Comparison of ENCODE assay signal across 8 cellular contexts in genomic region chr10:8332730-8333111, GRCh38.
DNase-seq lines count a peak whose midpoint lies in the region; ATAC-seq and TF ChIP-seq lines count a peak whose summit lies in the region.

No MANE protein-coding gene starts in this region.

- H3K36me3 ChIP-seq in heart left ventricle (no peaks in the 10 kb centered on the region), lower lobe of right lung (no peaks in the 10 kb centered on the region)

- no peak for TF ChIP-seq POLR2A in heart left ventricle (IDR thresholded peaks at IDR 0.05)

- no peak for TF ChIP-seq CTCF in heart left ventricle (IDR thresholded peaks at IDR 0.05)
- no peak for TF ChIP-seq CTCF in lower lobe of right lung (IDR thresholded peaks at IDR 0.05)
- no peak for TF ChIP-seq CTCF in type B pancreatic cell (conservative IDR thresholded peaks at IDR 0.05)

- peak overlapping the region; percentile 69 for H3K4me3 Mint-ChIP-seq in activated naive CD8-positive, alpha-beta T cell treated with anti-CD3 and anti-CD28 coated beads, Interleukin-2, amount 50 U/mL, for 24 hours
- H3K4me3 Mint-ChIP-seq in type B pancreatic cell: peak overlapping the region; percentile 76

- DNase-seq in heart left ventricle: no peak
- no peak for DNase-seq in Right ventricle myocardium inferior (ENCODE audit: missing footprints)
- DNase-seq in activated naive CD8-positive, alpha-beta T cell treated with anti-CD3 and anti-CD28 coated beads, Interleukin-2, amount 50 U/mL, for 24 hours: no peak
- DNase-seq in lower lobe of right lung: no peak
- no peak for DNase-seq in type B pancreatic cell (ENCODE audit: extremely low spot score, unreplicated experiment)
- DNase-seq in globus pallidus (ENCODE audit: low spot score): no peak
- no peak for DNase-seq in nucleus accumbens (lab: John Stamatoyannopoulos, UW)
- DNase-seq in retina: no peak

- H3K4me1 ChIP-seq in heart left ventricle (peaks cover 0 to 9% (median 1%) of the 10 kb centered on the region in 12 donors), lower lobe of right lung (peaks cover 8% of the 10 kb centered on the region)

- H3K9me3 ChIP-seq in heart left ventricle (no peaks in the 10 kb centered on the region), lower lobe of right lung (no peaks in the 10 kb centered on the region)

- no peaks in the 10 kb centered on the region for H3K9me3 Mint-ChIP-seq in activated naive CD8-positive, alpha-beta T cell treated with anti-CD3 and anti-CD28 coated beads, Interleukin-2, amount 50 U/mL, for 24 hours
- H3K9me3 Mint-ChIP-seq in type B pancreatic cell: peaks cover 3% of the 10 kb centered on the region

- ATAC-seq in heart left ventricle: no peak
- no peak for ATAC-seq in Right ventricle myocardium inferior
- ATAC-seq in activated naive CD8-positive, alpha-beta T cell treated with anti-CD3 and anti-CD28 coated beads, Interleukin-2, amount 50 U/mL, for 24 hours: no peak
- ATAC-seq in lower lobe of right lung: no peak

- H3K27ac ChIP-seq in heart left ventricle (peak overlapping the region in 1 of 12 donors; percentile 27), lower lobe of right lung (no peak overlapping the region)

- intact Hi-C loops in heart left ventricle (cut with DNase I) (no loop called here), Right ventricle myocardium inferior (cut with DNase I) (no loop called here), lower lobe of right lung (cut with DNase I) (no loop called here)

- no peaks in the 10 kb centered on the region for H3K36me3 Mint-ChIP-seq in activated naive CD8-positive, alpha-beta T cell treated with anti-CD3 and anti-CD28 coated beads, Interleukin-2, amount 50 U/mL, for 24 hours (ENCODE audit: low read depth)
- H3K36me3 Mint-ChIP-seq in type B pancreatic cell: no peaks in the 10 kb centered on the region

- H3K4me1 Mint-ChIP-seq in activated naive CD8-positive, alpha-beta T cell treated with anti-CD3 and anti-CD28 coated beads, Interleukin-2, amount 50 U/mL, for 24 hours: peaks cover 45% of the 10 kb centered on the region
- H3K4me1 Mint-ChIP-seq in type B pancreatic cell (ENCODE audit: unreplicated experiment): peaks cover 4% of the 10 kb centered on the region

- H3K27ac Mint-ChIP-seq in activated naive CD8-positive, alpha-beta T cell treated with anti-CD3 and anti-CD28 coated beads, Interleukin-2, amount 50 U/mL, for 24 hours: peak overlapping the region; percentile 77
- H3K27ac Mint-ChIP-seq in type B pancreatic cell: no peak overlapping the region

- WGBS in heart left ventricle, 4 donors: 3 to 12% (median 7%) methylated on average over 6 of the region's 6 CpGs

- peaks cover 0 to 37% (median 8%) of the 10 kb centered on the region in 9 donors for H3K27me3 ChIP-seq in heart left ventricle
- peaks cover 29% of the 10 kb centered on the region for H3K27me3 ChIP-seq in lower lobe of right lung (ENCODE audit: low read depth)

- H3K27me3 Mint-ChIP-seq in activated naive CD8-positive, alpha-beta T cell treated with anti-CD3 and anti-CD28 coated beads, Interleukin-2, amount 50 U/mL, for 24 hours: no peaks in the 10 kb centered on the region
- H3K27me3 Mint-ChIP-seq in type B pancreatic cell: peaks cover 55% of the 10 kb centered on the region

- H3K4me3 ChIP-seq in heart left ventricle (peak overlapping the region in 9 of 12 donors; percentile 12 to 53 (median 44)), lower lobe of right lung (peak overlapping the region; percentile 40)
